8 cellular contexts compared by ENCODE assay signal in the genomic region with DNA sequence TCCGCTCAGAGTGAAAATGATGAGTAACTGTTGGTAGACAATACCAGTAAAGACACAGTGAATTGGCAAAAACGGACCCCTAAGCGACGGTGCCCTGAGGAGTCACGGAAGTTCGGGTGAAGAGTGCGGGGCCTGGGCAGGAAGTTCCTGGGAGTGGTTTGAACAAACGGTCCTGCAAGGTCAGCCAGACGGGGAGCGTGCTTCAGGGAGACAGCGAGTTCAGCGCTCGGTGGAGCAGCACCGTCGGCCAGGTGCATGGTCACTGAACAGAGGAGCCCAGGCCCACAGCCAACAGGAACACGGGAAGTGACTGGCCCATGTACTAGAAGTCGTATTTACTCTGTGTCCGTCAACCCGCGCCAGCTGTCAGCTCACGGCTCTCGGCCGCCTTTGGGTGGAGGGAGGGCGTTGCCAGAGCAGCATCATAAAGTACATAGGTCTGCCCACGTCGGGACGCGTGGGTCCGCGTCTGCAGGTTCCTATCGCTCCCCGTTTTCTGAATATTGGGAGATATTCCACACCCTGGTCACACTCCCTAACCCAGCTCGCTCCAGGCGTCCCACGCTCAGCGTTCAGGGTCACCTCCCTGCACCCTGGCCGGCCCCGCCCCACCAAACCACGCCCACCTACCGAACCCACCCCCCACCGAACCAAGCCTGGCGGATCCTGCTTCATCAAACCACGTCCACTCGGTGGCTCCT.
DNase-seq lines count a peak whose midpoint lies in the region; ATAC-seq and TF ChIP-seq lines count a peak whose summit lies in the region.

No MANE protein-coding gene starts in this region.

- no CpG with 5 or more reads among the region's 44 CpGs for WGBS in mesendoderm (ENCODE audit: extremely low coverage, insufficient coverage, low lambda C conversion rate)
- 3 to 11% methylated on average over 23 to 43 of the region's 44 CpGs for WGBS in testis, 2 donors

- no peak overlapping the region for H3K4ac ChIP-seq in mesendoderm (ENCODE audit: low read depth, low read length)

- no peak overlapping the region for H2BK120ac ChIP-seq in mesendoderm (ENCODE audit: low read depth, low read length)

- no peak overlapping the region for H2BK5ac ChIP-seq in mesendoderm (ENCODE audit: low read length)

- no peak overlapping the region for H2BK15ac ChIP-seq in mesendoderm (replicated peaks; ENCODE audit: low read depth)

- H3K79me2 ChIP-seq in mesendoderm (ENCODE audit: control insufficient read depth, insufficient read depth, low read length): no peaks in the 10 kb centered on the region

- H3K4me3 ChIP-seq in GM12865 (ENCODE audit: low read depth, low read length): no peak overlapping the region
- peak overlapping the region; percentile 12 to 56 (median 44) for H3K4me3 ChIP-seq in Peyer's patch
- peak overlapping the region; percentile 30 for H3K4me3 ChIP-seq in mesendoderm (ENCODE audit: low read length)
- H3K4me3 ChIP-seq in testis: peak overlapping the region; percentile 23 to 53

- no peak overlapping the region for H3K9ac ChIP-seq in mesendoderm (ENCODE audit: low read length)

- H3K4me1 ChIP-seq in Peyer's patch (peaks cover 0 to 8% (median 0%) of the 10 kb centered on the region in 4 donors), mesendoderm (ENCODE audit: control insufficient read depth, low read depth, low read length) (no peaks in the 10 kb centered on the region), testis (peaks cover 6% of the 10 kb centered on the region)

- no peak overlapping the region for H4K8ac ChIP-seq in mesendoderm (ENCODE audit: low read depth, low read length)

- H2AK5ac ChIP-seq in mesendoderm (ENCODE audit: low read length): no peak overlapping the region

- in situ Hi-C loops in T47D (cut with HindIII; ENCODE audit: low pct_unique_long_range_greater_than_20kb, low sequenced_read_pairs): no loop called here

- peak overlapping the region; percentile 38 for H3K4me2 ChIP-seq in mesendoderm (ENCODE audit: low read length)

- DNase-seq in GM12865 (ENCODE audit: low read depth): peak; percentile 26
- DNase-seq in Peyer's patch: peak; percentile 33 to 86 (median 81)
- DNase-seq in T47D (ENCODE audit: low read depth in 1 of 2, low spot score in 1 of 2): peak; percentile 26 to 73
- no peak for DNase-seq in mesendoderm
- DNase-seq in testis: peak; percentile 61
- DNase-seq in middle frontal gyrus (ENCODE audit: extremely low spot score, low spot score): no peak

- H3K18ac ChIP-seq in mesendoderm (ENCODE audit: low read length): no peak overlapping the region

- H3K27me3 ChIP-seq in Peyer's patch: no peaks in the 10 kb centered on the region
- no peaks in the 10 kb centered on the region for H3K27me3 ChIP-seq in mesendoderm (ENCODE audit: insufficient read depth, low read length, poor library complexity)
- no peaks in the 10 kb centered on the region for H3K27me3 ChIP-seq in testis

- H3K9me3 ChIP-seq in Peyer's patch (no peaks in the 10 kb centered on the region), testis (no peaks in the 10 kb centered on the region)

- H3K79me1 ChIP-seq in mesendoderm (ENCODE audit: low read length): no peaks in the 10 kb centered on the region

- no peaks in the 10 kb centered on the region for H3K36me3 ChIP-seq in Peyer's patch
- H3K36me3 ChIP-seq in mesendoderm (ENCODE audit: control insufficient read depth, insufficient read depth, low read length): no peaks in the 10 kb centered on the region
- H3K36me3 ChIP-seq in testis (ENCODE audit: low read depth, missing control alignments): no peaks in the 10 kb centered on the region

- no peak overlapping the region for H3K27ac ChIP-seq in Peyer's patch
- H3K27ac ChIP-seq in mesendoderm (ENCODE audit: low read depth, low read length): no peak overlapping the region
- no peak overlapping the region for H3K27ac ChIP-seq in testis

- H3K23ac ChIP-seq in mesendoderm (ENCODE audit: low read length): no peak overlapping the region

- no peak overlapping the region for H4K5ac ChIP-seq in mesendoderm (ENCODE audit: low read length)

- intact Hi-C loops in testis (cut with DNase I; ENCODE audit: low total_unique reads): no loop called here

- TF ChIP-seq CTCF in GM12865 (IDR thresholded peaks at IDR 0.05; ENCODE audit: insufficient read depth, low read depth, low read length, missing control alignments) (no peak), Peyer's patch (IDR thresholded peaks at IDR 0.05) (peak in 3 of 6 experiments; percentile 4 to 33 (median 23)), testis (IDR thresholded peaks at IDR 0.05) (no peak)

- H3K56ac ChIP-seq in mesendoderm (ENCODE audit: low read length): peak overlapping the region; percentile 42

- peak; percentile 53 for ATAC-seq in HG03108 (IDR thresholded peaks at IDR 0.05; ENCODE audit: unreplicated experiment)
- no peak for ATAC-seq in GM19452 (IDR thresholded peaks at IDR 0.05; ENCODE audit: unreplicated experiment)

- TF ChIP-seq POLR2A in Peyer's patch (IDR thresholded peaks at IDR 0.05): no peak
- TF ChIP-seq POLR2A in testis (IDR thresholded peaks at IDR 0.05): no peak

Comparison
In these comparisons a context has a peak if more than half of its experiments do, and no peak if none do; other contexts are left out.
1. DNase-seq: peak in GM12865 (single experiment), Peyer's patch (3 of 3), T47D (2 of 2) and testis (single experiment); none in mesendoderm (single experiment) and middle frontal gyrus (single experiment).